ENCODE assay signal across 11 cellular contexts in the genomic region with DNA sequence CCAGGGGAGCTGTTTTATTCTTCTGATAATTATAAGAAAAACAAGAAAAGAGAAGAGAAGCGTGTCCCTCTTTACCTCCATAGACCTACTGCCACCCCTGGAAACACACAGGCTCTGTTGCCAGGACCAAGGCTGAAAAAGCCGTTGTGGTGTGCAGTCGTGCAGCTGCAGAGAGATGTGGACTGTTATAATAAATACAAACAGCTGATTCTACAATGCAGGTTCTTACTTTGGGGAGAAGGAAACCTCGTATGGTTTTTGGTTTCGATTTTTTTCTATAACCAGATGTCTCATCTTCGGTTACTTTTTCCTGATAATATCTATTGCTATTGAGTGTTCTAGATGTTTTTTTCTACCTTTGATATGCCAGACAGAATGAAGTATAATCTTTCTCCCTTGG. TPM values are rescaled to one million over a fixed set of nuclear protein-coding genes. Genes with fewer than 3 reads are reported as not detected.
DNase-seq lines count a peak whose midpoint lies in the region; ATAC-seq lines count a peak whose summit lies in the region.
"Had no signal": no experiment of that assay in that cellular context is flagged by ENCODE, and none has a peak within 500 bp of the region (broad histone marks: within the 10 kb centered on the region; RNA-seq: fewer than 3 reads in every experiment).

No MANE protein-coding gene starts in this region.

- no peaks in the 10 kb centered on the region for H3K9me3 Mint-ChIP-seq in central memory CD8-positive, alpha-beta T cell

- peak; percentile 44 for ATAC-seq in GM19397 (IDR thresholded peaks at IDR 0.05; ENCODE audit: unreplicated experiment)
- peak; percentile 58 for ATAC-seq in central memory CD8-positive, alpha-beta T cell (replicated peaks; ENCODE audit: extremely low read depth, poor library complexity, severe bottlenecking)

- peak overlapping the region; percentile 66 for H3K4me3 Mint-ChIP-seq in central memory CD8-positive, alpha-beta T cell

- H3K9ac ChIP-seq in BLaER1 (no peak overlapping the region), Karpas-422 (ENCODE audit: low read length) (no peak overlapping the region)

- H3K4me3 ChIP-seq in BLaER1 (no peak overlapping the region), Karpas-422 (ENCODE audit: low read length) (no peak overlapping the region)
- H3K4me3 ChIP-seq: skin epidermis had no signal

- no peaks in the 10 kb centered on the region for H3K79me2 ChIP-seq in Karpas-422 (ENCODE audit: low read length)

- no peak overlapping the region for H2AFZ ChIP-seq in Karpas-422 (ENCODE audit: low read length)

- H3K27me3 Mint-ChIP-seq in central memory CD8-positive, alpha-beta T cell: no peaks in the 10 kb centered on the region

- H3K27me3 ChIP-seq in BLaER1: no peaks in the 10 kb centered on the region
- 0 out of 2 replicates have a peak, but pooled peaks cover 4% of the 10 kb centered on the region for H3K27me3 ChIP-seq in Karpas-422 (ENCODE audit: low read length)

- no peaks in the 10 kb centered on the region for H3K36me3 ChIP-seq in BLaER1
- H3K36me3 ChIP-seq in Karpas-422 (ENCODE audit: insufficient read depth, low read length): no peaks in the 10 kb centered on the region

- no peak for DNase-seq in Karpas-422
- DNase-seq in central memory CD8-positive, alpha-beta T cell (ENCODE audit: low spot score in 2 of 2): no peak
- no peak for DNase-seq in kidney glomerular epithelial cell (lab: John Stamatoyannopoulos, UW)
- no peak for DNase-seq in epidermal melanocyte (ENCODE audit: insufficient read length, low spot score)
- DNase-seq in stimulated activated CD4-positive, alpha-beta T cell treated with anti-CD3 and anti-CD28 coated beads, Interleukin-4, amount 100 ng/mL, for 4 hours: no peak
- no peak for DNase-seq in NCI-H2196 (lab: John Stamatoyannopoulos, UW; ENCODE audit: unreplicated experiment)
- DNase-seq: activated gamma-delta T cell, NCI-H1436 had no signal

- H3K4me2 ChIP-seq in BLaER1 (peak overlapping the region; percentile 78), Karpas-422 (ENCODE audit: low read depth, low read length, poor library complexity, severe bottlenecking) (peak overlapping the region; percentile 5)

- peak overlapping the region; percentile 95 for H3K27ac Mint-ChIP-seq in central memory CD8-positive, alpha-beta T cell (ENCODE audit: low read depth)

- H3K4me1 ChIP-seq in BLaER1: peaks cover 82% of the 10 kb centered on the region
- H3K4me1 ChIP-seq in Karpas-422 (ENCODE audit: low read length): peaks cover 18% of the 10 kb centered on the region

- H4K20me1 ChIP-seq in BLaER1 (no peaks in the 10 kb centered on the region), Karpas-422 (ENCODE audit: insufficient read depth, low read depth, low read length) (no peaks in the 10 kb centered on the region)

- H3K9me2 ChIP-seq in Karpas-422 (replicated peaks; ENCODE audit: insufficient read depth, low read length): no peaks in the 10 kb centered on the region

- H3K27ac ChIP-seq in BLaER1: peak overlapping the region; percentile 38
- no peak overlapping the region for H3K27ac ChIP-seq in Karpas-422 (ENCODE audit: low read length)

- H3K9me3 ChIP-seq in BLaER1: no peaks in the 10 kb centered on the region
- no peaks in the 10 kb centered on the region for H3K9me3 ChIP-seq in Karpas-422 (ENCODE audit: low read length)

- peaks cover 36% of the 10 kb centered on the region for H3K36me3 Mint-ChIP-seq in central memory CD8-positive, alpha-beta T cell (ENCODE audit: insufficient read depth)

- peaks cover 89% of the 10 kb centered on the region for H3K4me1 Mint-ChIP-seq in central memory CD8-positive, alpha-beta T cell

RNA-seq across cellular contexts. Expression of gene FYB1, which starts 28.1 kb away (rescaled TPM):
- total RNA-seq in Karpas-422 (2014; rRNA removed; shearing (Covaris generic); ENCODE audit: low replicate concordance): 2.7 and 2.8 TPM in 2 replicates
